ENCODE assay signal across 10 cellular contexts in genomic region chr17:75371981-75372380, GRCh38. TPM values are rescaled to one million over a fixed set of nuclear protein-coding genes. Genes with fewer than 3 reads are reported as not detected.
DNase-seq lines count a peak whose midpoint lies in the region; ATAC-seq and TF ChIP-seq lines count a peak whose summit lies in the region.
"Had no signal": no experiment of that assay in that cellular context is flagged by ENCODE, and none has a peak within 500 bp of the region (broad histone marks: within the 10 kb centered on the region; RNA-seq: fewer than 3 reads in every experiment).

No MANE protein-coding gene starts in this region.

- no peaks in the 10 kb centered on the region for H3K9me3 ChIP-seq in vagina
- H3K9me3 ChIP-seq: ovary had no signal

- TF ChIP-seq CTCF in vagina (IDR thresholded peaks at IDR 0.05) = no peak

- peak overlapping the region; percentile 26 for H3K4me3 Mint-ChIP-seq in activated naive CD8-positive, alpha-beta T cell treated with anti-CD3 and anti-CD28 coated beads, Interleukin-2, amount 10 ng/mL, durations not matched to agents 7 days and 5 days
- peak overlapping the region in 1 of 2 donors; percentile 43 for H3K4me3 Mint-ChIP-seq in stimulated activated naive CD8-positive, alpha-beta T cell treated with anti-CD3 and anti-CD28 coated beads, Interleukin-15, amount 100 ng/mL, for 72 hours

- H3K27ac Mint-ChIP-seq in activated naive CD8-positive, alpha-beta T cell treated with anti-CD3 and anti-CD28 coated beads, Interleukin-2, amount 10 ng/mL, durations not matched to agents 7 days and 5 days = peak overlapping the region; percentile 52
- no peak overlapping the region for H3K27ac Mint-ChIP-seq in stimulated activated naive CD8-positive, alpha-beta T cell treated with anti-CD3 and anti-CD28 coated beads, Interleukin-15, amount 100 ng/mL, for 72 hours

- no peak overlapping the region for H3K4me3 ChIP-seq in vagina
- H3K4me3 ChIP-seq: ovary had no signal

- DNase-seq in activated naive CD4-positive, alpha-beta T cell treated with Interleukin-2 at 50 U/mL for 16 hours = peak; percentile 12
- DNase-seq in activated naive CD4-positive, alpha-beta T cell treated with anti-CD3 and anti-CD28 coated beads, Interleukin-2, amount 50 U/mL, for 16 hours = no peak
- no peak for DNase-seq in activated naive CD8-positive, alpha-beta T cell treated with anti-CD3 and anti-CD28 coated beads, Interleukin-2, amount 10 ng/mL, durations not matched to agents 7 days and 5 days
- DNase-seq in stimulated activated naive CD8-positive, alpha-beta T cell treated with anti-CD3 and anti-CD28 coated beads, Interleukin-15, amount 100 ng/mL, for 72 hours = no peak
- DNase-seq in cerebellar nuclear complex (lab: John Stamatoyannopoulos, UW) (no peak), vagina (ENCODE audit: extremely low spot score in 2 of 2) (no peak)
- DNase-seq: mammary epithelial cell, ovary had no signal

- POLR2A ChIA-PET in activated naive CD8-positive, alpha-beta T cell treated with anti-CD3 and anti-CD28 coated beads, Interleukin-2, amount 10 ng/mL, durations not matched to agents 7 days and 5 days (lab: Charles Lee) = no interaction called here

- H3K27ac ChIP-seq in vagina = no peak overlapping the region
- H3K27ac ChIP-seq: ovary had no signal

- H3K9me3 Mint-ChIP-seq in activated naive CD8-positive, alpha-beta T cell treated with anti-CD3 and anti-CD28 coated beads, Interleukin-2, amount 10 ng/mL, durations not matched to agents 7 days and 5 days = no peaks in the 10 kb centered on the region
- no peaks in the 10 kb centered on the region for H3K9me3 Mint-ChIP-seq in stimulated activated naive CD8-positive, alpha-beta T cell treated with anti-CD3 and anti-CD28 coated beads, Interleukin-15, amount 100 ng/mL, for 72 hours

- ATAC-seq in HG03520 (IDR thresholded peaks at IDR 0.05; ENCODE audit: unreplicated experiment) = peak; percentile 58
- ATAC-seq in activated naive CD8-positive, alpha-beta T cell treated with anti-CD3 and anti-CD28 coated beads, Interleukin-2, amount 10 ng/mL, durations not matched to agents 7 days and 5 days (ENCODE audit: low read depth) = peak; percentile 80
- ATAC-seq in stimulated activated naive CD8-positive, alpha-beta T cell treated with anti-CD3 and anti-CD28 coated beads, Interleukin-15, amount 100 ng/mL, for 72 hours = peak; percentile 87
- ATAC-seq in HG03432 (IDR thresholded peaks at IDR 0.05; ENCODE audit: unreplicated experiment) = no peak

- intact Hi-C loops in vagina (cut with DNase I) = no loop called here

- H3K4me1 ChIP-seq in vagina = peaks cover 46% of the 10 kb centered on the region

- H3K4me1 Mint-ChIP-seq in activated naive CD8-positive, alpha-beta T cell treated with anti-CD3 and anti-CD28 coated beads, Interleukin-2, amount 10 ng/mL, durations not matched to agents 7 days and 5 days = peaks cover 40% of the 10 kb centered on the region
- H3K4me1 Mint-ChIP-seq in stimulated activated naive CD8-positive, alpha-beta T cell treated with anti-CD3 and anti-CD28 coated beads, Interleukin-15, amount 100 ng/mL, for 72 hours = peaks cover 70% of the 10 kb centered on the region

- TF ChIP-seq POLR2A in vagina (IDR thresholded peaks at IDR 0.05) = no peak

- H3K27me3 ChIP-seq in vagina = no peaks in the 10 kb centered on the region
- H3K27me3 ChIP-seq: ovary had no signal

- no peaks in the 10 kb centered on the region for H3K36me3 ChIP-seq in vagina
- H3K36me3 ChIP-seq: ovary had no signal

- no peaks in the 10 kb centered on the region for H3K27me3 Mint-ChIP-seq in activated naive CD8-positive, alpha-beta T cell treated with anti-CD3 and anti-CD28 coated beads, Interleukin-2, amount 10 ng/mL, durations not matched to agents 7 days and 5 days
- H3K27me3 Mint-ChIP-seq in stimulated activated naive CD8-positive, alpha-beta T cell treated with anti-CD3 and anti-CD28 coated beads, Interleukin-15, amount 100 ng/mL, for 72 hours = no peaks in the 10 kb centered on the region

- peaks cover 31% of the 10 kb centered on the region for H3K36me3 Mint-ChIP-seq in activated naive CD8-positive, alpha-beta T cell treated with anti-CD3 and anti-CD28 coated beads, Interleukin-2, amount 10 ng/mL, durations not matched to agents 7 days and 5 days

RNA-seq across cellular contexts. Expression of gene GRB2, which starts 33.5 kb away (rescaled TPM):
- 100 to 1,000 TPM; 149 to 155 TPM for total RNA-seq in activated naive CD8-positive, alpha-beta T cell treated with anti-CD3 and anti-CD28 coated beads, Interleukin-2, amount 10 ng/mL, durations not matched to agents 7 days and 5 days
- 71.9 TPM for total RNA-seq in vagina
